In the genomic region with DNA sequence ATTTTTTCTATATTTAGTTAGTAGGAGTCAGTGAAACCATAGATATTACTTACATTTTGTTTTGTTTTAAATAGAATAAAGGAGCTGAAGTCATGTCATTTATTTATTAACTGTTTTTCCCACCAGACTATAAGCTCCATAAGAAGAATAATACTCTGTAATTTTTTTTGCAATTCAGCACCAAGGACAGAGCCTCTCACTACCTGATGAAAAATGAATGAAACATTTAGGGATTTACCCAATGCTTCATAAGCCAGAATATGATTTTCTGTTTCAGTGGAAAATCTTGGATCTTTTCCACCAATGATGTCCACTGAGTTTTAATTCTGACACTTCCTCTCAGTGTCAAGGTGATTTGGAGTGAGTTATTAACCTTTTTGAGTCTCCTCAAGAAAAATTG, we compare ENCODE assay signal across 14 cellular contexts.
DNase-seq lines count a peak whose midpoint lies in the region; ATAC-seq and TF ChIP-seq lines count a peak whose summit lies in the region.
"Had no signal": no experiment of that assay in that cellular context is flagged by ENCODE, and none has a peak within 500 bp of the region (broad histone marks: within the 10 kb centered on the region; RNA-seq: fewer than 3 reads in every experiment).

No MANE protein-coding gene starts in this region.

- peaks cover 22% of the 10 kb centered on the region for H3K4me1 Mint-ChIP-seq in nephron progenitor cell
- no peaks in the 10 kb centered on the region for H3K4me1 Mint-ChIP-seq in CD4-positive, alpha-beta T cell (ENCODE audit: low read depth)
- H3K4me1 Mint-ChIP-seq: naive thymus-derived CD4-positive, alpha-beta T cell had no signal

- DNase-seq in H4 (ENCODE audit: low spot score) (peak; percentile 20), NB4 (ENCODE audit: low read depth) (peak; percentile 19), dermis blood vessel endothelial cell (peak; percentile 58), nephron progenitor cell (peak; percentile 15)
- DNase-seq in activated CD4-positive, alpha-beta T cell treated with anti-CD3 and anti-CD28 coated beads, Interleukin-2, amount 50 U/mL, for 4 hours, result no peak
- no peak for DNase-seq in CD4-positive, alpha-beta T cell
- DNase-seq: caudate nucleus; DMS79 treated with DMSO at 0.1 percent for 48 hours; hypothalamus; naive thymus-derived CD4-positive, alpha-beta T cell; stimulated activated CD4-positive, alpha-beta T cell treated with anti-CD3 and anti-CD28 coated beads, Interleukin-2, amount 100 ng/mL, for 24 hours; substantia nigra had no signal

- ATAC-seq in GM21825 (IDR thresholded peaks at IDR 0.05; ENCODE audit: unreplicated experiment) (no peak), HG03280 (IDR thresholded peaks at IDR 0.05; ENCODE audit: unreplicated experiment) (no peak)
- ATAC-seq in CD4-positive, alpha-beta T cell (ENCODE audit: poor library complexity), result no peak
- ATAC-seq: naive thymus-derived CD4-positive, alpha-beta T cell had no signal

- TF ChIP-seq CTCF in NB4 (IDR thresholded peaks at IDR 0.05; ENCODE audit: low read depth, low read length) (no peak), nephron progenitor cell (IDR thresholded peaks at IDR 0.05) (no peak)
- TF ChIP-seq CTCF in CD4-positive, alpha-beta T cell (IDR thresholded peaks at IDR 0.05), result no peak

- no peaks in the 10 kb centered on the region for H3K9me3 Mint-ChIP-seq in nephron progenitor cell
- peaks cover 13% of the 10 kb centered on the region for H3K9me3 Mint-ChIP-seq in CD4-positive, alpha-beta T cell

- H3K36me3 Mint-ChIP-seq in nephron progenitor cell (ENCODE audit: low read depth), result no peaks in the 10 kb centered on the region
- no peaks in the 10 kb centered on the region for H3K36me3 Mint-ChIP-seq in CD4-positive, alpha-beta T cell (ENCODE audit: low read depth)

- H3K4me3 ChIP-seq in NB4 (ENCODE audit: low read depth, low read length), result no peak overlapping the region

- no peaks in the 10 kb centered on the region for H3K9me3 ChIP-seq in CD4-positive, alpha-beta T cell (ENCODE audit: control insufficient read depth, low read length)

- no peaks in the 10 kb centered on the region for H3K27me3 ChIP-seq in CD4-positive, alpha-beta T cell (ENCODE audit: control insufficient read depth, insufficient read depth, low read length)

- H3K27ac ChIP-seq in CD4-positive, alpha-beta T cell (ENCODE audit: low read depth, low read length), result no peak overlapping the region

- POLR2A ChIA-PET in CD4-positive, alpha-beta T cell (lab: Charles Lee), result no interaction called here

- no peak for TF ChIP-seq POLR2A in NB4 (IDR thresholded peaks at IDR 0.05; ENCODE audit: extremely low read depth, insufficient read length)

- CTCF ChIA-PET in CD4-positive, alpha-beta T cell (lab: Charles Lee), result no interaction called here

- H3K27me3 Mint-ChIP-seq in nephron progenitor cell (ENCODE audit: low read depth, poor library complexity), result peaks cover 5% of the 10 kb centered on the region
- no peaks in the 10 kb centered on the region for H3K27me3 Mint-ChIP-seq in CD4-positive, alpha-beta T cell
- H3K27me3 Mint-ChIP-seq: naive thymus-derived CD4-positive, alpha-beta T cell had no signal

- H3K4me3 Mint-ChIP-seq in nephron progenitor cell, result no peak overlapping the region
- no peak overlapping the region for H3K4me3 Mint-ChIP-seq in CD4-positive, alpha-beta T cell
- H3K4me3 Mint-ChIP-seq: naive thymus-derived CD4-positive, alpha-beta T cell had no signal

- no peak overlapping the region for H3K27ac Mint-ChIP-seq in nephron progenitor cell
- no peak overlapping the region for H3K27ac Mint-ChIP-seq in CD4-positive, alpha-beta T cell
- H3K27ac Mint-ChIP-seq: naive thymus-derived CD4-positive, alpha-beta T cell had no signal

- intact Hi-C loops in CD4-positive, alpha-beta T cell (cut with DNase I, micrococcal nuclease), result no loop called here

Comparison
In these comparisons a context has a peak if more than half of its experiments do, and no peak if none do; other contexts are left out.
1. DNase-seq: peak in H4 (single experiment), NB4 (single experiment), dermis blood vessel endothelial cell (single experiment) and nephron progenitor cell (single experiment); none in activated CD4-positive, alpha-beta T cell treated with anti-CD3 and anti-CD28 coated beads, Interleukin-2, amount 50 U/mL, for 4 hours (0 of 2) and CD4-positive, alpha-beta T cell (0 of 10).